In the genomic region with DNA sequence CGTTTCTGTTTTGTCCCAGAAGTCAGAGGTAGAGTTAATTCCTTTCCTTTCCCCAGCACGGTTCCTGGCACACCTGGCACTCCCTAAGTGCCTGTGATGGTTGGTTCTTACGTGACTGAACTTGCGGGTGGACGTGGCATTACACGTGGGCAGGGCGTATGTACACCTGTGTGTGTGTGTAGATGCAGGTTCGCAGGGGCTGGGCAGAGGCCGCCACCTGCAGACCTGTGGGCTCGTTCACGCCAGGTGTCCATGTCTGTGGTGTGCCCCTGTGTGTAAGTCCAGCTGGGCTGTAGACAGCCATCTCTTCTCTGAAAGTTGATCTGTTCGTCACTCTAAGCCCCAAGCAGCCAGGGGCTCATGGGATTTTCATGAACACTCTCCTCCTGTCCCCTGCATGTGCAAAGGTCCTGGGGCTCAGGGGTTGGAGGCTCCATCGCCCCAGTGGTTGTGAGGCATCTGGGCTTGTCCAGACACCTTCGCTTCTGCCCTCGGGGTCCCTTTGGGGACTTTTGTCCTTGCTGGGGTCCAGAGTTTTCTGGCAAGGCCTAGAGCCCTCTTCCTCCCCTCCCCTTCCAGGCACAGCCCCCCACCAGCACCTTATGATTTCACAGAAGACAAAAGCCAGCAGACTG, we compare ENCODE assay signal across 1 cellular context.
TF ChIP-seq lines count a peak whose summit lies in the region.

No MANE protein-coding gene starts in this region.

TF ChIP-seq in H1, 55 proteins besides CTCF, POLR2A, EP300 and RAD21:
- no peak for TF ChIP-seq NRF1 (IDR thresholded peaks at IDR 0.05; ENCODE audit: low read depth, low read length)
- TF ChIP-seq YY1 (IDR thresholded peaks at IDR 0.05; ENCODE audit: low read depth, low read length) = no peak
- peak; percentile 96 for TF ChIP-seq KDM1A (IDR thresholded peaks at IDR 0.05; ENCODE audit: borderline replicate concordance, low read length)
- TF ChIP-seq, protein P1, sequence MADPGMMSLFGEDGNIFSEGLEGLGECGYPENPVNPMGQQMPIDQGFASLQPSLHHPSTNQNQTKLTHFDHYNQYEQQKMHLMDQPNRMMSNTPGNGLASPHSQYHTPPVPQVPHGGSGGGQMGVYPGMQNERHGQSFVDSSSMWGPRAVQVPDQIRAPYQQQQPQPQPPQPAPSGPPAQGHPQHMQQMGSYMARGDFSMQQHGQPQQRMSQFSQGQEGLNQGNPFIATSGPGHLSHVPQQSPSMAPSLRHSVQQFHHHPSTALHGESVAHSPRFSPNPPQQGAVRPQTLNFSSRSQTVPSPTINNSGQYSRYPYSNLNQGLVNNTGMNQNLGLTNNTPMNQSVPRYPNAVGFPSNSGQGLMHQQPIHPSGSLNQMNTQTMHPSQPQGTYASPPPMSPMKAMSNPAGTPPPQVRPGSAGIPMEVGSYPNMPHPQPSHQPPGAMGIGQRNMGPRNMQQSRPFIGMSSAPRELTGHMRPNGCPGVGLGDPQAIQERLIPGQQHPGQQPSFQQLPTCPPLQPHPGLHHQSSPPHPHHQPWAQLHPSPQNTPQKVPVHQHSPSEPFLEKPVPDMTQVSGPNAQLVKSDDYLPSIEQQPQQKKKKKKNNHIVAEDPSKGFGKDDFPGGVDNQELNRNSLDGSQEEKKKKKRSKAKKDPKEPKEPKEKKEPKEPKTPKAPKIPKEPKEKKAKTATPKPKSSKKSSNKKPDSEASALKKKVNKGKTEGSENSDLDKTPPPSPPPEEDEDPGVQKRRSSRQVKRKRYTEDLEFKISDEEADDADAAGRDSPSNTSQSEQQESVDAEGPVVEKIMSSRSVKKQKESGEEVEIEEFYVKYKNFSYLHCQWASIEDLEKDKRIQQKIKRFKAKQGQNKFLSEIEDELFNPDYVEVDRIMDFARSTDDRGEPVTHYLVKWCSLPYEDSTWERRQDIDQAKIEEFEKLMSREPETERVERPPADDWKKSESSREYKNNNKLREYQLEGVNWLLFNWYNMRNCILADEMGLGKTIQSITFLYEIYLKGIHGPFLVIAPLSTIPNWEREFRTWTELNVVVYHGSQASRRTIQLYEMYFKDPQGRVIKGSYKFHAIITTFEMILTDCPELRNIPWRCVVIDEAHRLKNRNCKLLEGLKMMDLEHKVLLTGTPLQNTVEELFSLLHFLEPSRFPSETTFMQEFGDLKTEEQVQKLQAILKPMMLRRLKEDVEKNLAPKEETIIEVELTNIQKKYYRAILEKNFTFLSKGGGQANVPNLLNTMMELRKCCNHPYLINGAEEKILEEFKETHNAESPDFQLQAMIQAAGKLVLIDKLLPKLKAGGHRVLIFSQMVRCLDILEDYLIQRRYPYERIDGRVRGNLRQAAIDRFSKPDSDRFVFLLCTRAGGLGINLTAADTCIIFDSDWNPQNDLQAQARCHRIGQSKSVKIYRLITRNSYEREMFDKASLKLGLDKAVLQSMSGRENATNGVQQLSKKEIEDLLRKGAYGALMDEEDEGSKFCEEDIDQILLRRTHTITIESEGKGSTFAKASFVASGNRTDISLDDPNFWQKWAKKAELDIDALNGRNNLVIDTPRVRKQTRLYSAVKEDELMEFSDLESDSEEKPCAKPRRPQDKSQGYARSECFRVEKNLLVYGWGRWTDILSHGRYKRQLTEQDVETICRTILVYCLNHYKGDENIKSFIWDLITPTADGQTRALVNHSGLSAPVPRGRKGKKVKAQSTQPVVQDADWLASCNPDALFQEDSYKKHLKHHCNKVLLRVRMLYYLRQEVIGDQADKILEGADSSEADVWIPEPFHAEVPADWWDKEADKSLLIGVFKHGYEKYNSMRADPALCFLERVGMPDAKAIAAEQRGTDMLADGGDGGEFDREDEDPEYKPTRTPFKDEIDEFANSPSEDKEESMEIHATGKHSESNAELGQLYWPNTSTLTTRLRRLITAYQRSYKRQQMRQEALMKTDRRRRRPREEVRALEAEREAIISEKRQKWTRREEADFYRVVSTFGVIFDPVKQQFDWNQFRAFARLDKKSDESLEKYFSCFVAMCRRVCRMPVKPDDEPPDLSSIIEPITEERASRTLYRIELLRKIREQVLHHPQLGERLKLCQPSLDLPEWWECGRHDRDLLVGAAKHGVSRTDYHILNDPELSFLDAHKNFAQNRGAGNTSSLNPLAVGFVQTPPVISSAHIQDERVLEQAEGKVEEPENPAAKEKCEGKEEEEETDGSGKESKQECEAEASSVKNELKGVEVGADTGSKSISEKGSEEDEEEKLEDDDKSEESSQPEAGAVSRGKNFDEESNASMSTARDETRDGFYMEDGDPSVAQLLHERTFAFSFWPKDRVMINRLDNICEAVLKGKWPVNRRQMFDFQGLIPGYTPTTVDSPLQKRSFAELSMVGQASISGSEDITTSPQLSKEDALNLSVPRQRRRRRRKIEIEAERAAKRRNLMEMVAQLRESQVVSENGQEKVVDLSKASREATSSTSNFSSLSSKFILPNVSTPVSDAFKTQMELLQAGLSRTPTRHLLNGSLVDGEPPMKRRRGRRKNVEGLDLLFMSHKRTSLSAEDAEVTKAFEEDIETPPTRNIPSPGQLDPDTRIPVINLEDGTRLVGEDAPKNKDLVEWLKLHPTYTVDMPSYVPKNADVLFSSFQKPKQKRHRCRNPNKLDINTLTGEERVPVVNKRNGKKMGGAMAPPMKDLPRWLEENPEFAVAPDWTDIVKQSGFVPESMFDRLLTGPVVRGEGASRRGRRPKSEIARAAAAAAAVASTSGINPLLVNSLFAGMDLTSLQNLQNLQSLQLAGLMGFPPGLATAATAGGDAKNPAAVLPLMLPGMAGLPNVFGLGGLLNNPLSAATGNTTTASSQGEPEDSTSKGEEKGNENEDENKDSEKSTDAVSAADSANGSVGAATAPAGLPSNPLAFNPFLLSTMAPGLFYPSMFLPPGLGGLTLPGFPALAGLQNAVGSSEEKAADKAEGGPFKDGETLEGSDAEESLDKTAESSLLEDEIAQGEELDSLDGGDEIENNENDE (IDR thresholded peaks at IDR 0.05; ENCODE audit: insufficient replicate concordance, low read length) = no peak
- TF ChIP-seq HDAC2 (IDR thresholded peaks at IDR 0.05; ENCODE audit: borderline replicate concordance in 1 of 2, low read depth in 2 of 2, low read length in 2 of 2) = 0 out of 4 replicates have a peak, but pooled peaks of 1 of the 2 experiments have one; percentile 53
- TF ChIP-seq TAF1 (IDR thresholded peaks at IDR 0.05; ENCODE audit: low read depth, low read length) = no peak
- no peak for TF ChIP-seq RNF2 (IDR thresholded peaks at IDR 0.05; ENCODE audit: borderline replicate concordance, low read depth, low read length, missing control alignments, poor library complexity, severe bottlenecking)
- no peak for TF ChIP-seq ASH2L (IDR thresholded peaks at IDR 0.05; ENCODE audit: low read length)
- TF ChIP-seq SIX5 (IDR thresholded peaks at IDR 0.05; ENCODE audit: low read depth, low read length) = no peak
- TF ChIP-seq E2F6 (IDR thresholded peaks at IDR 0.05) = no peak
- no peak for TF ChIP-seq SIRT6 (IDR thresholded peaks at IDR 0.05; ENCODE audit: low read length)
- TF ChIP-seq POLR2AphosphoS5 (IDR thresholded peaks at IDR 0.05; ENCODE audit: low read depth, low read length) = no peak
TF ChIP-seq in H1: peak in this region for 2.
